8 cellular contexts compared by ENCODE assay signal in the genomic region with DNA sequence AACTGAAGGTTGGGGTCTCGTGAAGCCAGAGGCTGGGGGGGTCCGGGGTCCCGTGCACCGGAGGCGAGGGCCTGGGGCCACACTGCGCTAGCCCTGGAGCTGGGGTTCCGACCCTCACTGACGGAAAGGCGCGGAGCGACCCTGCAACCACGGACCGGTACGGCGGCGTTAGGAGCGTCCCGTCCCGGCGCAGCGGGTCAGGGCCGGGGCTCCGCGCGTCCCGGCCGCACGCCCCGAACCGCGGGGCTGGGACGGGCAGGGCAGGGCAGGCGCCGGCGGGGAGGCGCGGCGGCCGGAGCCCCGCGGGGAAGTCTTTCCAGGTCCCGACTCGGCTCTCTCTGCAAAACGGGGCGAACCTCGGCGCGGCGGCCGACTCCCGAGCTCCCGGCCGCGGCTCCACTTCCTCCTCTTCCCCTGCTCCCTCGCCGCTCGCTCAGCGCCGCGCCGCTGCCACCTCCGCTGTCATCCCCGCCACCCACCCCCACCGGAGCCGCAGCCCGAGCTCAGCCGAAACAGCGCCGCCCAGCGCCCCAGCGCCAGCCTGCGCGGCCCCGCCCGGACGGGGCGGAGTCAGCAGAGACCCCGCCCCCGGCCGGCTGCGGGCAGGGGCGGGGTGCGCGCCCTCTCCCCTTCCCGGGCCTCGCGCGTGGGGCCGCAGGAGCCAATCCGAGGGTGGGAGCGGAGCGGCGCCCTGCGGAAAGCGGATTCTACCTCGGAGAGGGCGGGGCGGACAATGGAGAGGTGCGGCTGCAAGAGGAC. TPM values are rescaled to one million over a fixed set of nuclear protein-coding genes. Genes with fewer than 3 reads are reported as not detected.
A peak's percentile ranks its signal among the peaks of the same experiment; 100 is the strongest.
DNase-seq lines count a peak whose midpoint lies in the region; ATAC-seq, FAIRE-seq and TF ChIP-seq lines count a peak whose summit lies in the region.

A gene with protein sequence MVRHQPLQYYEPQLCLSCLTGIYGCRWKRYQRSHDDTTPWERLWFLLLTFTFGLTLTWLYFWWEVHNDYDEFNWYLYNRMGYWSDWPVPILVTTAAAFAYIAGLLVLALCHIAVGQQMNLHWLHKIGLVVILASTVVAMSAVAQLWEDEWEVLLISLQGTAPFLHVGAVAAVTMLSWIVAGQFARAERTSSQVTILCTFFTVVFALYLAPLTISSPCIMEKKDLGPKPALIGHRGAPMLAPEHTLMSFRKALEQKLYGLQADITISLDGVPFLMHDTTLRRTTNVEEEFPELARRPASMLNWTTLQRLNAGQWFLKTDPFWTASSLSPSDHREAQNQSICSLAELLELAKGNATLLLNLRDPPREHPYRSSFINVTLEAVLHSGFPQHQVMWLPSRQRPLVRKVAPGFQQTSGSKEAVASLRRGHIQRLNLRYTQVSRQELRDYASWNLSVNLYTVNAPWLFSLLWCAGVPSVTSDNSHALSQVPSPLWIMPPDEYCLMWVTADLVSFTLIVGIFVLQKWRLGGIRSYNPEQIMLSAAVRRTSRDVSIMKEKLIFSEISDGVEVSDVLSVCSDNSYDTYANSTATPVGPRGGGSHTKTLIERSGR (minus strand): TSS at position 509 of the 759 bp plus-strand sequence. CDS start 48,206 bp downstream, outside the sequence.

- no peaks in the 10 kb centered on the region for H3K9me2 ChIP-seq in hepatocyte (replicated peaks; ENCODE audit: insufficient read depth)

- 2% methylated on average over 37 of the region's 99 CpGs for WGBS in hepatocyte (ENCODE audit: low lambda C conversion rate, missing lambda C conversion rate)

- peak within 1 kb of the TSS; percentile 100 for H3K4me2 ChIP-seq in hepatocyte

- peaks cover 17% of the 10 kb centered on the region for H3K27me3 ChIP-seq in hepatocyte

- H3K79me2 ChIP-seq in hepatocyte: no peaks in the 10 kb centered on the region

- H3K9me3 ChIP-seq in hepatocyte (ENCODE audit: low read depth): no peaks in the 10 kb centered on the region

- H3K4me3 ChIP-seq in hepatocyte: peak within 1 kb of the TSS; percentile 88
- H3K4me3 ChIP-seq in retinal pigment epithelial cell (ENCODE audit: low read length): peak within 1 kb of the TSS; percentile 77

- TF ChIP-seq CTCF in hepatocyte (IDR thresholded peaks at IDR 0.05; ENCODE audit: poor library complexity): peak; percentile 59
- TF ChIP-seq CTCF in retinal pigment epithelial cell (conservative IDR thresholded peaks at IDR 0.05; ENCODE audit: low read depth, low read length): peak; percentile 44

- peak; percentile 96 for DNase-seq in GM12892 (ENCODE audit: insufficient read length)
- DNase-seq in NCI-H146 (lab: John Stamatoyannopoulos, UW): peak; percentile 93
- peak; percentile 79 to 94 (median 83) for DNase-seq in T-helper 2 cell
- peak in 55 of 58 donors; percentile 23 to 92 (median 74) for DNase-seq in anterior cingulate cortex (lab: John Stamatoyannopoulos, UW)
- DNase-seq in hepatocyte (ENCODE audit: low spot score): peak; percentile 93
- DNase-seq in retinal pigment epithelial cell (ENCODE audit: low read depth): peak; percentile 33
- no peak for DNase-seq in cerebellar nuclear complex (lab: John Stamatoyannopoulos, UW)

- peak; percentile 80 for ATAC-seq in HG02852 (IDR thresholded peaks at IDR 0.05; ENCODE audit: unreplicated experiment)

- no peak within 1 kb of the TSS for H3K27ac ChIP-seq in hepatocyte

- H3K4me1 ChIP-seq in hepatocyte (ENCODE audit: insufficient read depth): peaks cover 10% of the 10 kb centered on the region

- peak; percentile 49; the same call in 1 of the 2 replicates for TF ChIP-seq POLR2A in GM12892 (IDR thresholded peaks at IDR 0.05; ENCODE audit: low read depth, low read length)

- peak; percentile 99 for FAIRE-seq in GM12892 (lab: Jason Lieb, UNC)

- H3K36me3 ChIP-seq in hepatocyte (replicated peaks; ENCODE audit: insufficient read depth, low read depth): no peaks in the 10 kb centered on the region

- H2AFZ ChIP-seq in hepatocyte: peak within 1 kb of the TSS; percentile 91

- no peaks in the 10 kb centered on the region for H4K20me1 ChIP-seq in hepatocyte (ENCODE audit: insufficient read depth, poor library complexity, severe bottlenecking)

RNA-seq across cellular contexts. Expression of the gene that starts here (rescaled TPM):
- 11.5 TPM for polyA plus RNA-seq in GM12892 (2012; ENCODE audit: missing spikeins)
- total RNA-seq in hepatocyte: 5.2 and 7.3 TPM in 2 replicates
- 6.3 and 8.9 TPM in 2 replicates for polyA plus RNA-seq in hepatocyte

Comparison
In these comparisons a context has a peak if more than half of its experiments do, and no peak if none do; other contexts are left out.
1. DNase-seq: peak in GM12892 (single experiment), NCI-H146 (single experiment), T-helper 2 cell (5 of 5), anterior cingulate cortex (55 of 58), hepatocyte (single experiment) and retinal pigment epithelial cell (single experiment); none in cerebellar nuclear complex (0 of 2).